ENCODE assay signal across 25 cellular contexts in genomic region chr13:50174630-50175029, GRCh38.
"Had no signal": no experiment of that assay in that cellular context is flagged by ENCODE, and none has a peak within 500 bp of the region (broad histone marks: within the 10 kb centered on the region; RNA-seq: fewer than 3 reads in every experiment).

No MANE protein-coding gene starts in this region.

- H3K36me3 ChIP-seq: colonic mucosa, esophagus muscularis mucosa, esophagus squamous epithelium, gastrocnemius medialis, gastroesophageal sphincter, heart left ventricle, heart right ventricle had no signal

- H3K4me1 ChIP-seq: colonic mucosa, esophagus squamous epithelium, foreskin keratinocyte, gastrocnemius medialis, heart right ventricle had no signal

- H3K27me3 ChIP-seq: colonic mucosa, dorsolateral prefrontal cortex, esophagus muscularis mucosa, esophagus squamous epithelium, gastrocnemius medialis, gastroesophageal sphincter, heart left ventricle, heart right ventricle had no signal

- H3K4me3 ChIP-seq: colonic mucosa, coronary artery, dorsolateral prefrontal cortex, esophagus muscularis mucosa, esophagus squamous epithelium, gastrocnemius medialis, gastroesophageal sphincter, heart left ventricle, heart right ventricle had no signal

- H3K27ac Mint-ChIP-seq: dendritic cell treated with granulocyte-macrophage colony-stimulating factor and Interleukin-4, amounts not matched to agents 40 ng/mL and 50 ng/mL, for 4 days; effector memory CD8-positive, alpha-beta T cell; endodermal cell had no signal

- H3K9me3 Mint-ChIP-seq: dendritic cell treated with granulocyte-macrophage colony-stimulating factor and Interleukin-4, amounts not matched to agents 40 ng/mL and 50 ng/mL, for 4 days; effector memory CD8-positive, alpha-beta T cell; endodermal cell had no signal

- DNase-seq: colonic mucosa; cortex of kidney; dermis blood vessel endothelial cell; dorsolateral prefrontal cortex; effector CD4-positive, alpha-beta T cell; effector CD8-positive, alpha-beta T cell; effector memory CD4-positive, alpha-beta T cell; effector memory CD8-positive, alpha-beta T cell; endodermal cell; erythroblast; esophagus squamous epithelium; foreskin fibroblast; foreskin keratinocyte; foreskin melanocyte; gastrocnemius medialis; glutamatergic neuron; head of caudate nucleus; heart left ventricle; heart right ventricle had no signal

- H3K4me3 Mint-ChIP-seq: dendritic cell treated with granulocyte-macrophage colony-stimulating factor and Interleukin-4, amounts not matched to agents 40 ng/mL and 50 ng/mL, for 4 days; effector memory CD8-positive, alpha-beta T cell; endodermal cell had no signal

- H3K27ac ChIP-seq: colonic mucosa, coronary artery, dorsolateral prefrontal cortex, epithelial cell of prostate, esophagus muscularis mucosa, esophagus squamous epithelium, foreskin keratinocyte, gastrocnemius medialis, gastroesophageal sphincter, heart left ventricle, heart right ventricle had no signal

- ATAC-seq: effector memory CD8-positive, alpha-beta T cell; esophagus mucosa; foreskin keratinocyte; gastrocnemius medialis; gastroesophageal sphincter; heart left ventricle; heart right ventricle had no signal

- H3K9me3 ChIP-seq: colonic mucosa, esophagus muscularis mucosa, esophagus squamous epithelium, gastrocnemius medialis, gastroesophageal sphincter, heart left ventricle, heart right ventricle had no signal

- H3K27me3 Mint-ChIP-seq: dendritic cell treated with granulocyte-macrophage colony-stimulating factor and Interleukin-4, amounts not matched to agents 40 ng/mL and 50 ng/mL, for 4 days; effector memory CD8-positive, alpha-beta T cell had no signal
